ENCODE assay signal across 1 cellular context in the genomic region with DNA sequence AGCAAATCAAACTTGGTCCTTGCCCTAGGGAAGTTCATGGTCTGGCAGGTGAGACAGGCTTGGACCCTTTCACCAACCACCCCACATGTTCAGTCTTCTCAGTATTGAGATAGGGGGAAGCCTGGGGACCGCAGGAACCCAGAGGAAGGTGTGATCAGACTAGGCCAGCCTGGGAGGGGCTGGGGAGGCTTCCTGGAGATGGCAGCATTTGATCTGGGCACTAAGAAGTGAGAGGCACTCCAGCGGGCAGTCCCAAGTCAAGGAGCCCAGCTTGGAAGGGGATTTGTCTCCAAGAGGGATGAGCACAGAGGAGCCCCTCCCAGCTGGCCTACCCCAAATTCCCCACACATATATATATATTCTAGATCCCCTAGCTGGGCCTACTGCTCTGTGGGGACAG.
TF ChIP-seq lines count a peak whose summit lies in the region.

No MANE protein-coding gene starts in this region.

TF ChIP-seq in GM12878, 131 proteins besides CTCF, POLR2A, EP300 and RAD21 (continued from another document):
- TF ChIP-seq, protein P1, sequence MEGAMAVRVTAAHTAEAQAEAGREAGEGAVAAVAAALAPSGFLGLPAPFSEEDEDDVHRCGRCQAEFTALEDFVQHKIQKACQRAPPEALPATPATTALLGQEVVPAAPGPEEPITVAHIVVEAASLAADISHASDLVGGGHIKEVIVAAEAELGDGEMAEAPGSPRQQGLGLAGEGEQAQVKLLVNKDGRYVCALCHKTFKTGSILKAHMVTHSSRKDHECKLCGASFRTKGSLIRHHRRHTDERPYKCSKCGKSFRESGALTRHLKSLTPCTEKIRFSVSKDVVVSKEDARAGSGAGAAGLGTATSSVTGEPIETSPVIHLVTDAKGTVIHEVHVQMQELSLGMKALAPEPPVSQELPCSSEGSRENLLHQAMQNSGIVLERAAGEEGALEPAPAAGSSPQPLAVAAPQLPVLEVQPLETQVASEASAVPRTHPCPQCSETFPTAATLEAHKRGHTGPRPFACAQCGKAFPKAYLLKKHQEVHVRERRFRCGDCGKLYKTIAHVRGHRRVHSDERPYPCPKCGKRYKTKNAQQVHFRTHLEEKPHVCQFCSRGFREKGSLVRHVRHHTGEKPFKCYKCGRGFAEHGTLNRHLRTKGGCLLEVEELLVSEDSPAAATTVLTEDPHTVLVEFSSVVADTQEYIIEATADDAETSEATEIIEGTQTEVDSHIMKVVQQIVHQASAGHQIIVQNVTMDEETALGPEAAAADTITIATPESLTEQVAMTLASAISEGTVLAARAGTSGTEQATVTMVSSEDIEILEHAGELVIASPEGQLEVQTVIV (IDR thresholded peaks at IDR 0.05; ENCODE audit: borderline replicate concordance, partially characterized antibody) = no peak
- TF ChIP-seq SMARCA5 (IDR thresholded peaks at IDR 0.05) (no peak), ETV6 (conservative IDR thresholded peaks at IDR 0.05 in 1 of 2, IDR thresholded peaks at IDR 0.05 in 1 of 2; ENCODE audit: borderline replicate concordance in 1 of 2, low read depth in 1 of 2) (no peak; a peak in 1 of 4 replicates), NR2F1 (conservative IDR thresholded peaks at IDR 0.05) (no peak)
- TF ChIP-seq, protein P2, sequence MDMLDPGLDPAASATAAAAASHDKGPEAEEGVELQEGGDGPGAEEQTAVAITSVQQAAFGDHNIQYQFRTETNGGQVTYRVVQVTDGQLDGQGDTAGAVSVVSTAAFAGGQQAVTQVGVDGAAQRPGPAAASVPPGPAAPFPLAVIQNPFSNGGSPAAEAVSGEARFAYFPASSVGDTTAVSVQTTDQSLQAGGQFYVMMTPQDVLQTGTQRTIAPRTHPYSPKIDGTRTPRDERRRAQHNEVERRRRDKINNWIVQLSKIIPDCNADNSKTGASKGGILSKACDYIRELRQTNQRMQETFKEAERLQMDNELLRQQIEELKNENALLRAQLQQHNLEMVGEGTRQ (IDR thresholded peaks at IDR 0.05; ENCODE audit: borderline replicate concordance, low read depth, low read length) = no peak
